In the genomic region with DNA sequence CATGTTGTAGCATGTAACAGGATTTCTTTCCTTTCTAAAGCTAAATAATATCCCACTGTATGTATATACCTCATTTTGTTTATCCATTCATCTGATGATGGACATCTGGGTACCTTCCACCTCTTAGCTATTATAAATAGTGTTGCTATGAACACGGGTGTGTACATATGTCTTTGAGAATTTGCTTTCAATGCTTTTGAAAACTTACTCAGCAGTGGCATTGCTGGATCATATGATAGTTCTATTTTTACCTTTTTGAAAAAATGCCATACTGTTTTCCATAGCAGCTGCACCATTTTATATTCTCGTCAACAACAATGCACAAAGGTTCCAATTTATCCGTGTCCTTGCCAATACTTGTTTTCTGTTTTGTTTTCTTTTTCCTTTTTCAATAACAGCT, we compare ENCODE assay signal across 19 cellular contexts.
DNase-seq lines count a peak whose midpoint lies in the region; ATAC-seq and TF ChIP-seq lines count a peak whose summit lies in the region.
"Had no signal": no experiment of that assay in that cellular context is flagged by ENCODE, and none has a peak within 500 bp of the region (broad histone marks: within the 10 kb centered on the region; RNA-seq: fewer than 3 reads in every experiment).

No MANE protein-coding gene starts in this region.

- CTCF ChIA-PET in Panc1 (lab: Charles Lee): no interaction called here

- ATAC-seq in Panc1: no peak
- ATAC-seq in psoas muscle: peak in 3 of 4 donors; percentile 53 to 73 (median 57)
- no peak for ATAC-seq in HG03432 (IDR thresholded peaks at IDR 0.05; ENCODE audit: unreplicated experiment)
- ATAC-seq: PC-3 had no signal

- H3K36me3 ChIP-seq in Panc1 (ENCODE audit: control insufficient read depth, insufficient read depth, low read length) (no peaks in the 10 kb centered on the region), psoas muscle (ENCODE audit: insufficient read depth in 1 of 2, low read depth in 1 of 2) (no peaks in the 10 kb centered on the region)
- H3K36me3 ChIP-seq: BLaER1 had no signal

- H3K4me1 ChIP-seq in Panc1 (ENCODE audit: control insufficient read depth, insufficient read depth, low read length) (no peaks in the 10 kb centered on the region), psoas muscle (peaks cover 19% of the 10 kb centered on the region)
- H3K4me1 ChIP-seq: BLaER1 had no signal

- WGBS in psoas muscle, 3 donors: 19 to 25% (median 21%) methylated on average over 3 of the region's 3 CpGs

- H3K4me3 ChIP-seq in Panc1 (ENCODE audit: low read depth in 2 of 2, low read length in 2 of 2): no peak overlapping the region
- no peak overlapping the region for H3K4me3 ChIP-seq in choroid plexus epithelial cell (ENCODE audit: low read depth, low read length)
- H3K4me3 ChIP-seq in psoas muscle: no peak overlapping the region
- H3K4me3 ChIP-seq: BLaER1, GM23248 had no signal

- H3K27me3 ChIP-seq in Panc1 (ENCODE audit: control insufficient read depth, insufficient read depth, low read length) (no peaks in the 10 kb centered on the region), psoas muscle (ENCODE audit: insufficient read depth in 3 of 3, low read length in 2 of 3) (no peaks in the 10 kb centered on the region)
- H3K27me3 ChIP-seq: BLaER1 had no signal

- BruUV-seq in Panc1 (replicated peaks; lab: Mats Ljungman, UMichigan): TSS peak; percentile 10

- POLR2A ChIA-PET in Panc1 (lab: Charles Lee): no interaction called here

- H3K9me3 ChIP-seq in Panc1 (ENCODE audit: control insufficient read depth, insufficient read depth, low read depth, low read length) (no peaks in the 10 kb centered on the region), psoas muscle (no peaks in the 10 kb centered on the region)

- DNase-seq in Panc1 (ENCODE audit: low read depth, low spot score) (no peak), choroid plexus epithelial cell (ENCODE audit: low read depth) (peak; percentile 19), psoas muscle (no peak), superior temporal gyrus (ENCODE audit: extremely low spot score) (peak; percentile 52), epidermal melanocyte (ENCODE audit: insufficient read length, low spot score) (no peak)
- no peak for DNase-seq in activated CD4-positive, alpha-beta T cell treated with anti-CD3 and anti-CD28 coated beads, Interleukin-2, amount 50 U/mL, for 4 hours
- DNase-seq: CD4-positive, CD25-positive, alpha-beta regulatory T cell; GM23248; H7; KBM-7; NCI-H2029; NCI-H446; NCI-H526; NCI-H82; NK-92 treated with Interleukin-12 subunit alpha and Interleukin-12 subunit beta, amount 100 ng/mL, for 24 hours; PC-3; Right ventricle myocardium superior had no signal

- H3K27ac ChIP-seq in Panc1 (ENCODE audit: low read length) (no peak overlapping the region), psoas muscle (no peak overlapping the region)
- H3K27ac ChIP-seq: BLaER1, GM23248 had no signal

- intact Hi-C loops in Panc1 (cut with micrococcal nuclease; ENCODE audit: unreplicated experiment): no loop called here
- intact Hi-C loops in psoas muscle (cut with DNase I): no loop called here

- no peak for TF ChIP-seq CTCF in Panc1 (IDR thresholded peaks at IDR 0.05)
- no peak for TF ChIP-seq CTCF in choroid plexus epithelial cell (conservative IDR thresholded peaks at IDR 0.05; ENCODE audit: low read depth, low read length)
- no peak for TF ChIP-seq CTCF in psoas muscle (IDR thresholded peaks at IDR 0.05)

- in situ Hi-C loops in Panc1 (cut with HindIII; ENCODE audit: low pct_unique_long_range_greater_than_20kb, low sequenced_read_pairs): no loop called here

Comparison
In these comparisons a context has a peak if more than half of its experiments do, and no peak if none do; other contexts are left out.
1. ATAC-seq: peak in psoas muscle (3 of 4); none in Panc1 (single experiment) and HG03432 (single experiment).
2. DNase-seq: peak in choroid plexus epithelial cell (single experiment) and superior temporal gyrus (single experiment); none in Panc1 (single experiment), psoas muscle (0 of 2), activated CD4-positive, alpha-beta T cell treated with anti-CD3 and anti-CD28 coated beads, Interleukin-2, amount 50 U/mL, for 4 hours (0 of 2) and epidermal melanocyte (single experiment).